21 cellular contexts compared by ENCODE assay signal in genomic region chr5:54146390-54146789, GRCh38.
DNase-seq lines count a peak whose midpoint lies in the region; ATAC-seq and TF ChIP-seq lines count a peak whose summit lies in the region.
"Had no signal": no experiment of that assay in that cellular context is flagged by ENCODE, and none has a peak within 500 bp of the region (broad histone marks: within the 10 kb centered on the region; RNA-seq: fewer than 3 reads in every experiment).

No MANE protein-coding gene starts in this region.

- no peak overlapping the region for H2AFZ ChIP-seq in GM23338
- H2AFZ ChIP-seq: GM23248 had no signal

- H3K27ac ChIP-seq in GM23338 (ENCODE audit: low read depth), result no peak overlapping the region
- H3K27ac ChIP-seq: 22Rv1, BLaER1, GM23248 had no signal

- H3K4me3 ChIP-seq in GM23338 (no peak overlapping the region), fibroblast of the aortic adventitia (ENCODE audit: low read depth, low read length) (no peak overlapping the region), HAP-1 (no peak overlapping the region)
- H3K4me3 ChIP-seq: BLaER1, GM23248 had no signal

- H3K27me3 ChIP-seq in GM23338 (ENCODE audit: insufficient read depth) (no peaks in the 10 kb centered on the region), HAP-1 (ENCODE audit: low read depth) (no peaks in the 10 kb centered on the region)
- H3K27me3 ChIP-seq: BLaER1 had no signal

- no peak for ATAC-seq in GM23338

- peak; percentile 54 for DNase-seq in NCI-H1092 treated with DMSO at 0.1 percent for 48 hours (lab: John Stamatoyannopoulos, UW)
- no peak for DNase-seq in NCI-H1092 (lab: John Stamatoyannopoulos, UW)
- DNase-seq in GM23338 (ENCODE audit: low spot score), result no peak
- peak; percentile 20 for DNase-seq in fibroblast of the aortic adventitia (ENCODE audit: low read depth)
- DNase-seq in HAP-1 (ENCODE audit: low spot score in 2 of 2), result no peak
- DNase-seq in NCI-H2196 treated with DMSO at 0.1 percent for 48 hours (lab: John Stamatoyannopoulos, UW; ENCODE audit: unreplicated experiment), result no peak
- no peak for DNase-seq in CD14-positive monocyte (ENCODE audit: low spot score)
- DNase-seq: ACHN; Caco-2; CD4-positive, alpha-beta memory T cell; DND-41; GM23248; HCEC 1CT; KG1; NCI-H1105; NCI-H2171 treated with DMSO at 0.1 percent for 48 hours; NCI-H774; OCI-M1 had no signal

- no peaks in the 10 kb centered on the region for H3K9me2 ChIP-seq in GM23338 (ENCODE audit: insufficient read depth)

- intact Hi-C loops in CD14-positive monocyte (cut with micrococcal nuclease), result no loop called here

- H3K9me3 Mint-ChIP-seq in GM23338 (no peaks in the 10 kb centered on the region), nephron (no peaks in the 10 kb centered on the region), CD14-positive monocyte (peaks cover 0 to 1% (median 0%) of the 10 kb centered on the region in 7 donors)

- peaks cover 13% of the 10 kb centered on the region for H3K4me1 Mint-ChIP-seq in GM23338
- peaks cover 37% of the 10 kb centered on the region for H3K4me1 Mint-ChIP-seq in nephron
- no peaks in the 10 kb centered on the region for H3K4me1 Mint-ChIP-seq in CD14-positive monocyte

- H3K4me1 ChIP-seq in GM23338 (ENCODE audit: insufficient read depth) (peaks cover 10% of the 10 kb centered on the region; the same call in 1 of the 2 replicates), HAP-1 (no peaks in the 10 kb centered on the region; the same call in 1 of the 2 replicates)
- H3K4me1 ChIP-seq: BLaER1 had no signal

- in situ Hi-C loops in HAP-1 (cut with MboI; ENCODE audit: low sequenced_read_pairs), result no loop called here

- H3K36me3 ChIP-seq in GM23338 (ENCODE audit: insufficient read depth) (no peaks in the 10 kb centered on the region), HAP-1 (replicated peaks) (no peaks in the 10 kb centered on the region)

- no peaks in the 10 kb centered on the region for H3K9me3 ChIP-seq in HAP-1
- H3K9me3 ChIP-seq: BLaER1, Caco-2 had no signal

- H4K20me1 ChIP-seq in GM23338 (replicated peaks; ENCODE audit: insufficient read depth), result no peaks in the 10 kb centered on the region; the same call in 1 of the 2 replicates
- H4K20me1 ChIP-seq: BLaER1 had no signal

- H3F3A ChIP-seq in GM23338 (replicated peaks; ENCODE audit: low read depth), result no peaks in the 10 kb centered on the region

- no peaks in the 10 kb centered on the region for H3K79me2 ChIP-seq in GM23338 (replicated peaks; ENCODE audit: insufficient read depth)

- H3K27me3 Mint-ChIP-seq in GM23338 (ENCODE audit: insufficient read depth, low read depth, poor library complexity) (no peaks in the 10 kb centered on the region), nephron (ENCODE audit: low read depth) (no peaks in the 10 kb centered on the region), CD14-positive monocyte (ENCODE audit: low read depth in 3 of 3) (no peaks in the 10 kb centered on the region)
- H3K27me3 Mint-ChIP-seq: CD4-positive, alpha-beta memory T cell had no signal

- no peak for TF ChIP-seq CTCF in GM23338 (conservative IDR thresholded peaks at IDR 0.05; ENCODE audit: low read depth in 2 of 2)
- TF ChIP-seq CTCF in fibroblast of the aortic adventitia (IDR thresholded peaks at IDR 0.05; ENCODE audit: insufficient read depth, low read length), result no peak
- TF ChIP-seq CTCF in nephron (IDR thresholded peaks at IDR 0.05; ENCODE audit: unreplicated experiment in 3 of 3), result no peak
- no peak for TF ChIP-seq CTCF in CD14-positive monocyte (IDR thresholded peaks at IDR 0.05)

- H3K4me3 Mint-ChIP-seq in GM23338, result no peak overlapping the region
- H3K4me3 Mint-ChIP-seq in nephron, result no peak overlapping the region
- H3K4me3 Mint-ChIP-seq in CD14-positive monocyte, result no peak overlapping the region
- H3K4me3 Mint-ChIP-seq: CD4-positive, alpha-beta memory T cell had no signal

- H3K27ac Mint-ChIP-seq in GM23338, result 0 out of 2 replicates have a peak overlapping the region, but pooled peaks have one; percentile 4
- H3K27ac Mint-ChIP-seq in nephron, result peak overlapping the region in 2 of 3 experiments; percentile 49 to 89
- H3K27ac Mint-ChIP-seq in CD14-positive monocyte, result no peak overlapping the region

- H3K4me2 ChIP-seq in GM23338, result no peak overlapping the region
- H3K4me2 ChIP-seq: BLaER1 had no signal

- H3K36me3 Mint-ChIP-seq in GM23338 (ENCODE audit: low read depth), result no peaks in the 10 kb centered on the region
- H3K36me3 Mint-ChIP-seq in nephron (ENCODE audit: low read depth), result peaks cover 23% of the 10 kb centered on the region
- peaks cover 27 to 30% of the 10 kb centered on the region in 2 donors for H3K36me3 Mint-ChIP-seq in CD14-positive monocyte

TF ChIP-seq in GM23338, 12 proteins besides CTCF, POLR2A, EP300 and RAD21 (continues in another document):
- TF ChIP-seq ZNF114 (CRISPR knock-in tag; IDR thresholded peaks at IDR 0.05) (no peak), CREB1 (CRISPR knock-in tag; IDR thresholded peaks at IDR 0.05; ENCODE audit: low read depth) (no peak), EZH2phosphoT487 (IDR thresholded peaks at IDR 0.05; ENCODE audit: unreplicated experiment) (no peak), ZNF462 (CRISPR knock-in tag; IDR thresholded peaks at IDR 0.05) (no peak), ETS1 (IDR thresholded peaks at IDR 0.05) (no peak), ZNF331 (CRISPR knock-in tag; IDR thresholded peaks at IDR 0.05; ENCODE audit: low read depth) (no peak), NANOG (IDR thresholded peaks at IDR 0.05; ENCODE audit: borderline replicate concordance) (no peak), POLR2AphosphoS5 (IDR thresholded peaks at IDR 0.05; ENCODE audit: low read depth) (no peak), JUNB (IDR thresholded peaks at IDR 0.05; ENCODE audit: unreplicated experiment) (no peak), STAT1 (IDR thresholded peaks at IDR 0.05; ENCODE audit: unreplicated experiment) (no peak), EZH2 (IDR thresholded peaks at IDR 0.05; ENCODE audit: low read depth, unreplicated experiment) (no peak)

Comparison
In these comparisons a context has a peak if more than half of its experiments do, and no peak if none do; other contexts are left out.
1. DNase-seq: peak in NCI-H1092 treated with DMSO at 0.1 percent for 48 hours (single experiment) and fibroblast of the aortic adventitia (single experiment); none in NCI-H1092 (single experiment), GM23338 (single experiment), HAP-1 (0 of 2), NCI-H2196 treated with DMSO at 0.1 percent for 48 hours (single experiment) and CD14-positive monocyte (single experiment).
2. H3K27ac Mint-ChIP-seq: peak in GM23338 (single experiment) and nephron (2 of 3); none in CD14-positive monocyte (0 of 7).